ENCODE assay signal across 22 cellular contexts in genomic region chr19:31749231-31749630, GRCh38.
"Had no signal": no experiment of that assay in that cellular context is flagged by ENCODE, and none has a peak within 500 bp of the region (broad histone marks: within the 10 kb centered on the region; RNA-seq: fewer than 3 reads in every experiment).

No MANE protein-coding gene starts in this region.

- H3K4me1 ChIP-seq: SJSA1 had no signal

- H3K9me3 ChIP-seq: MG63, SJSA1 had no signal

- H3K4me3 ChIP-seq: MG63, SJSA1, SK-N-MC had no signal

- ATAC-seq: HepG2 had no signal

- H3K27me3 ChIP-seq: SJSA1 had no signal

- H3K27ac ChIP-seq: SJSA1, SK-N-MC had no signal

- DNase-seq: IMR-90, Karpas-422, KG1, MG63, NCI-H1092, NCI-H1105 treated with DMSO at 0.1 percent for 48 hours, NCI-H1417 treated with DMSO at 0.1 percent for 48 hours, NCI-H187, NCI-H2029, NCI-H2081 treated with DMSO at 0.1 percent for 48 hours, NCI-H2171 treated with DMSO at 0.1 percent for 48 hours, NCI-H345, NCI-H446 treated with DMSO at 0.1 percent for 48 hours, NCI-H510A treated with DMSO at 0.1 percent for 48 hours, NCI-H526, Right ventricle myocardium superior, RPMI8226, SIG-M5 had no signal

- H3K36me3 ChIP-seq: MG63, SJSA1 had no signal

- FAIRE-seq: HepG2, RCC 7860 had no signal
